In genomic region chr1:228171221-228171891, GRCh38 we compare ENCODE assay signal across 27 cellular contexts. TPM values are rescaled to one million over a fixed set of nuclear protein-coding genes. Genes with fewer than 3 reads are reported as not detected.
DNase-seq lines count a peak whose midpoint lies in the region; ATAC-seq and TF ChIP-seq lines count a peak whose summit lies in the region.
"Had no signal": no experiment of that assay in that cellular context is flagged by ENCODE, and none has a peak within 500 bp of the region (broad histone marks: within the 10 kb centered on the region; RNA-seq: fewer than 3 reads in every experiment).

No MANE protein-coding gene starts in this region.

- no peaks in the 10 kb centered on the region for H3K27me3 Mint-ChIP-seq in central memory CD8-positive, alpha-beta T cell
- H3K27me3 Mint-ChIP-seq: activated B cell treated with CpG ODN at 0.5 μM for 24 hours; activated naive CD8-positive, alpha-beta T cell had no signal

- CTCF ChIA-PET in SK-N-SH (lab: Yijun Ruan, JAX), result interaction anchor here (0.8 to 1.3 kb wide), 3 partner anchors 8 to 41 kb away, joined by 3 to 4 read pairs (median 3); no protein-coding TSS in a partner anchor

- H2AFZ ChIP-seq in osteoblast (ENCODE audit: low read length) (no peak overlapping the region), SK-N-SH (ENCODE audit: low read depth) (no peak overlapping the region)
- H2AFZ ChIP-seq: PC-9 had no signal

- H3K36me3 Mint-ChIP-seq in activated naive CD4-positive, alpha-beta T cell treated with anti-CD3 and anti-CD28 coated beads, Interleukin-2, amount 50 U/mL, for 72 hours, result no peaks in the 10 kb centered on the region
- H3K36me3 Mint-ChIP-seq in central memory CD8-positive, alpha-beta T cell (ENCODE audit: insufficient read depth), result peaks cover 26% of the 10 kb centered on the region
- H3K36me3 Mint-ChIP-seq: activated naive CD8-positive, alpha-beta T cell had no signal

- H3K27ac ChIP-seq in osteoblast (ENCODE audit: low read depth, low read length), result no peak overlapping the region
- H3K27ac ChIP-seq in SK-N-SH (ENCODE audit: low read depth in 2 of 2, low read length in 1 of 2), result no peak overlapping the region
- H3K27ac ChIP-seq: PC-9 had no signal

- H3K9me3 ChIP-seq in osteoblast (ENCODE audit: low read depth, low read length) (no peaks in the 10 kb centered on the region), SK-N-SH (no peaks in the 10 kb centered on the region)
- H3K9me3 ChIP-seq: breast epithelium had no signal

- no peak for DNase-seq in activated naive CD4-positive, alpha-beta T cell treated with anti-CD3 and anti-CD28 coated beads, Interleukin-2, amount 50 U/mL, for 72 hours (ENCODE audit: low spot score in 2 of 2)
- no peak for DNase-seq in activated naive CD4-positive, alpha-beta T cell treated with Interleukin-2 at 50 U/mL for 16 hours
- DNase-seq in central memory CD8-positive, alpha-beta T cell (ENCODE audit: low spot score in 2 of 2), result no peak
- DNase-seq in osteoblast (ENCODE audit: insufficient read length, low spot score, missing footprints) (peak; percentile 65), SK-N-SH (no peak)
- DNase-seq: activated B cell treated with CpG ODN at 0.5 μM for 24 hours; activated CD4-positive, alpha-beta T cell treated with anti-CD3 and anti-CD28 coated beads, Interleukin-2, amount 50 U/mL, for 48 hours; activated CD8-positive, alpha-beta memory T cell treated with anti-CD3 and anti-CD28 coated beads, Interleukin-2, amount 50 U/mL, for 4 hours; AML-193; DMS153; immature natural killer cell; Karpas-422; NCI-H2029; NCI-H2227 treated with DMSO at 0.1 percent for 48 hours; NCI-H526; NK-92 treated with Interleukin-12 subunit alpha and Interleukin-12 subunit beta, amount 100 ng/mL, for 24 hours; PC-9; stimulated activated CD4-positive, alpha-beta T cell treated with anti-CD3 and anti-CD28 coated beads, Interleukin-15, amount 100 ng/mL, for 24 hours; stimulated activated CD4-positive, alpha-beta T cell treated with anti-CD3 and anti-CD28 coated beads, Interleukin-4, amount 100 ng/mL, for 4 hours had no signal

- TF ChIP-seq CTCF in osteoblast (IDR thresholded peaks at IDR 0.05; ENCODE audit: extremely low read depth, low read depth, low read length), result no peak
- no peak for TF ChIP-seq CTCF in SK-N-SH (IDR thresholded peaks at IDR 0.05)

- no peaks in the 10 kb centered on the region for H3K36me3 ChIP-seq in osteoblast (ENCODE audit: insufficient read depth, low read length)
- peaks cover 0 to 2% of the 10 kb centered on the region in 2 experiments for H3K36me3 ChIP-seq in SK-N-SH (replicated peaks in 1 of 2; ENCODE audit: control insufficient read depth in 1 of 2, insufficient read depth in 2 of 2, low read length in 1 of 2)
- H3K36me3 ChIP-seq: breast epithelium had no signal

- H3K27ac Mint-ChIP-seq in activated naive CD4-positive, alpha-beta T cell treated with anti-CD3 and anti-CD28 coated beads, Interleukin-2, amount 50 U/mL, for 72 hours, result peak overlapping the region; percentile 12 to 45
- H3K27ac Mint-ChIP-seq in central memory CD8-positive, alpha-beta T cell (ENCODE audit: low read depth), result peak overlapping the region; percentile 51
- H3K27ac Mint-ChIP-seq: activated B cell treated with CpG ODN at 0.5 μM for 24 hours; T-helper 1 cell treated with Interleukin-12 subunit alpha and Interleukin-12 subunit beta and Interleukin-4 antibody, amounts not matched to agents 30 μg/mL and 1 μg/mL, for 36 hours had no signal

- peaks cover 40% of the 10 kb centered on the region for H3K4me1 Mint-ChIP-seq in central memory CD8-positive, alpha-beta T cell

- no peak for TF ChIP-seq RAD21 in SK-N-SH (IDR thresholded peaks at IDR 0.05; ENCODE audit: low read length)

- H3K27me3 ChIP-seq in osteoblast (ENCODE audit: insufficient read depth, low read length) (no peaks in the 10 kb centered on the region), SK-N-SH (ENCODE audit: insufficient read depth) (no peaks in the 10 kb centered on the region)
- H3K27me3 ChIP-seq: breast epithelium had no signal

- whole genome bisulfite sequencing in SK-N-SH (ENCODE audit: low lambda C conversion rate), result 69% methylated on average over 6 of the region's 10 CpGs

- H4K20me1 ChIP-seq in osteoblast (ENCODE audit: insufficient read depth, low read length) (peaks cover 15% of the 10 kb centered on the region), SK-N-SH (ENCODE audit: insufficient read depth) (no peaks in the 10 kb centered on the region)

- H3K4me2 ChIP-seq in osteoblast (ENCODE audit: insufficient read depth, low read length) (no peak overlapping the region), SK-N-SH (no peak overlapping the region)
- H3K4me2 ChIP-seq: PC-9 had no signal

- H3K4me3 Mint-ChIP-seq in central memory CD8-positive, alpha-beta T cell, result no peak overlapping the region
- H3K4me3 Mint-ChIP-seq: activated B cell treated with CpG ODN at 0.5 μM for 24 hours; activated naive CD8-positive, alpha-beta T cell; immature natural killer cell; T-helper 1 cell treated with Interleukin-12 subunit alpha and Interleukin-12 subunit beta and Interleukin-4 antibody, amounts not matched to agents 30 μg/mL and 1 μg/mL, for 36 hours had no signal

- no peaks in the 10 kb centered on the region for H3F3A ChIP-seq in SK-N-SH (replicated peaks; ENCODE audit: insufficient read depth)

- H3K4me3 ChIP-seq in osteoblast (ENCODE audit: insufficient read depth, low read length) (no peak overlapping the region), SK-N-SH (ENCODE audit: low read depth in 2 of 2, low read length in 1 of 2) (no peak overlapping the region)
- H3K4me3 ChIP-seq: breast epithelium, PC-9 had no signal

- H3K79me2 ChIP-seq in osteoblast (ENCODE audit: insufficient read depth, low read length), result peaks cover 27% of the 10 kb centered on the region
- H3K79me2 ChIP-seq in SK-N-SH (ENCODE audit: insufficient read depth), result peaks cover 26% of the 10 kb centered on the region

- peaks cover 6% of the 10 kb centered on the region for H3K4me1 ChIP-seq in osteoblast (ENCODE audit: insufficient read depth, low read length)
- H3K4me1 ChIP-seq in SK-N-SH (ENCODE audit: control insufficient read depth in 1 of 2, insufficient read depth in 2 of 2, low read depth in 1 of 2, low read length in 1 of 2), result peaks cover 6 to 8% of the 10 kb centered on the region in 2 experiments; a peak in 3 of 4 replicates
- H3K4me1 ChIP-seq: breast epithelium had no signal

- POLR2A ChIA-PET in SK-N-SH (lab: Yijun Ruan, JAX), result interaction anchor here (0.6 kb wide), 1 partner anchor 315 kb away, joined by 3 read pairs; no protein-coding TSS in a partner anchor

- ATAC-seq in activated naive CD4-positive, alpha-beta T cell treated with anti-CD3 and anti-CD28 coated beads, Interleukin-2, amount 50 U/mL, for 72 hours, result no peak
- ATAC-seq in central memory CD8-positive, alpha-beta T cell (replicated peaks; ENCODE audit: extremely low read depth, poor library complexity, severe bottlenecking), result no peak
- no peak for ATAC-seq in GM21423 (IDR thresholded peaks at IDR 0.05; ENCODE audit: unreplicated experiment)
- no peak for ATAC-seq in HG02642 (IDR thresholded peaks at IDR 0.05; ENCODE audit: poor library complexity, unreplicated experiment)
- ATAC-seq: left lobe of liver, Right ventricle myocardium inferior, SK-N-SH treated with all-trans-retinoic acid at 6 μM for 48 hours had no signal

- no peak for TF ChIP-seq EP300 in SK-N-SH (IDR thresholded peaks at IDR 0.05; ENCODE audit: borderline replicate concordance in 1 of 2, low read depth in 1 of 2, low read length in 1 of 2)

- H3K9me3 Mint-ChIP-seq in activated naive CD4-positive, alpha-beta T cell treated with anti-CD3 and anti-CD28 coated beads, Interleukin-2, amount 50 U/mL, for 72 hours, result no peaks in the 10 kb centered on the region
- H3K9me3 Mint-ChIP-seq in central memory CD8-positive, alpha-beta T cell, result no peaks in the 10 kb centered on the region
- H3K9me3 Mint-ChIP-seq: activated B cell treated with CpG ODN at 0.5 μM for 24 hours; immature natural killer cell; T-helper 1 cell treated with Interleukin-12 subunit alpha and Interleukin-12 subunit beta and Interleukin-4 antibody, amounts not matched to agents 30 μg/mL and 1 μg/mL, for 36 hours had no signal

- H3K9me2 ChIP-seq in SK-N-SH, result no peaks in the 10 kb centered on the region

- H3K9ac ChIP-seq in SK-N-SH, result no peak overlapping the region

TF ChIP-seq in SK-N-SH, 30 proteins besides CTCF, POLR2A, EP300 and RAD21 (continues in another document):
- no peak for TF ChIP-seq ELF1 (IDR thresholded peaks at IDR 0.05)
- no peak for TF ChIP-seq TCF12 (IDR thresholded peaks at IDR 0.05)
- no peak for TF ChIP-seq MEF2A (IDR thresholded peaks at IDR 0.05; ENCODE audit: borderline replicate concordance, low read depth)
- TF ChIP-seq SIN3A (IDR thresholded peaks at IDR 0.05; ENCODE audit: borderline replicate concordance, low read depth, low read length), result no peak
- no peak for TF ChIP-seq RFX5 (IDR thresholded peaks at IDR 0.05; ENCODE audit: low read length)
- TF ChIP-seq GABPA (IDR thresholded peaks at IDR 0.05; ENCODE audit: low read depth), result no peak
- no peak for TF ChIP-seq YY1 (IDR thresholded peaks at IDR 0.05; ENCODE audit: low read depth)

RNA-seq across cellular contexts. Expression of gene IBA57, which starts 5.8 kb away (rescaled TPM):
- 10 to 100 TPM in 1 of 2 donors, 1 to 10 TPM in 1; 3.2 to 12.8 TPM for total RNA-seq in activated naive CD4-positive, alpha-beta T cell treated with anti-CD3 and anti-CD28 coated beads, Interleukin-2, amount 50 U/mL, for 72 hours
- 4.4 and 4.7 TPM in 2 replicates for total RNA-seq in osteoblast
- 1.8 TPM in 2 replicates for polyA plus RNA-seq in SK-N-SH (2012; rRNA removed)
- polyA plus RNA-seq in SK-N-SH (2012; cell fraction: cytosol; rRNA removed), result 0.86 and 1.1 TPM in 2 replicates
- 4.4 TPM in 2 replicates for polyA plus RNA-seq in SK-N-SH (2012; cell fraction: nucleus; rRNA removed)

RNA-seq across cellular contexts. Expression of gene GJC2, which starts 21.6 kb away (rescaled TPM):
- under 1 TPM; 0.16 to 0.86 TPM for total RNA-seq in activated naive CD4-positive, alpha-beta T cell treated with anti-CD3 and anti-CD28 coated beads, Interleukin-2, amount 50 U/mL, for 72 hours
- total RNA-seq in osteoblast, result 0.88 and 1.4 TPM in 2 replicates
- polyA plus RNA-seq in SK-N-SH (2012; rRNA removed), result 0.92 and 0.97 TPM in 2 replicates
- 0.50 and 0.69 TPM in 2 replicates for polyA plus RNA-seq in SK-N-SH (2012; cell fraction: cytosol; rRNA removed)
- polyA plus RNA-seq in SK-N-SH (2012; cell fraction: nucleus; rRNA removed), result 2.1 and 2.9 TPM in 2 replicates
- polyA plus RNA-seq: immature natural killer cell had no signal

RNA-seq across cellular contexts. Expression of gene GUK1, which starts 31.3 kb away (rescaled TPM):
- total RNA-seq in activated naive CD4-positive, alpha-beta T cell treated with anti-CD3 and anti-CD28 coated beads, Interleukin-2, amount 50 U/mL, for 72 hours, result 100 to 1,000 TPM; 206 to 293 TPM
- 253 and 278 TPM in 2 replicates for total RNA-seq in osteoblast
- 717 and 742 TPM in 2 replicates for polyA plus RNA-seq in SK-N-SH (2012; rRNA removed)
- 457 and 681 TPM in 2 replicates for polyA plus RNA-seq in SK-N-SH (2012; cell fraction: cytosol; rRNA removed)
- 521 and 537 TPM in 2 replicates for polyA plus RNA-seq in SK-N-SH (2012; cell fraction: nucleus; rRNA removed)

RNA-seq across cellular contexts. Expression of gene OBSCN, which starts 36.5 kb away (rescaled TPM):
- total RNA-seq in activated naive CD4-positive, alpha-beta T cell treated with anti-CD3 and anti-CD28 coated beads, Interleukin-2, amount 50 U/mL, for 72 hours, result 10 to 100 TPM; 20.8 to 37.5 TPM
- total RNA-seq in osteoblast, result 2.9 and 3.2 TPM in 2 replicates
- 3.4 and 4.0 TPM in 2 replicates for polyA plus RNA-seq in SK-N-SH (2012; rRNA removed)
- 2.1 and 2.5 TPM in 2 replicates for polyA plus RNA-seq in SK-N-SH (2012; cell fraction: cytosol; rRNA removed)
- polyA plus RNA-seq in SK-N-SH (2012; cell fraction: nucleus; rRNA removed), result 33.5 and 41.3 TPM in 2 replicates
